ENCODE assay signal across 9 cellular contexts in genomic region chrX:1521459-1521956, GRCh38. TPM values are rescaled to one million over a fixed set of nuclear protein-coding genes. Genes with fewer than 3 reads are reported as not detected.
DNase-seq lines count a peak whose midpoint lies in the region; ATAC-seq, FAIRE-seq and TF ChIP-seq lines count a peak whose summit lies in the region.
"Had no signal": no experiment of that assay in that cellular context is flagged by ENCODE, and none has a peak within 500 bp of the region (broad histone marks: within the 10 kb centered on the region; RNA-seq: fewer than 3 reads in every experiment).

No MANE protein-coding gene starts in this region.

- H3K4me1 Mint-ChIP-seq in T-cell = peaks cover 51 to 56% (median 54%) of the 10 kb centered on the region in 3 donors

- no peak overlapping the region for H3K9ac ChIP-seq in kidney (ENCODE audit: low read length in 2 of 2)

- peak overlapping the region; percentile 91 to 92 for H3K27ac Mint-ChIP-seq in T-cell

- DNase-seq in activated gamma-delta T cell treated with Interleukin-2 at 50 U/mL for 16 hours = peak; percentile 53
- DNase-seq in activated gamma-delta T cell (lab: John Stamatoyannopoulos, UW) = no peak
- peak in 33 of 34 experiments; percentile 29 to 85 (median 70) for DNase-seq in T-cell
- DNase-seq in effector CD4-positive, alpha-beta T cell = peak; percentile 51
- DNase-seq in NCI-H748 treated with DMSO at 0.1 percent for 48 hours (lab: John Stamatoyannopoulos, UW) = no peak
- no peak for DNase-seq in kidney
- DNase-seq in HAP-1 (ENCODE audit: low spot score in 2 of 2) = no peak

- H3K9me3 Mint-ChIP-seq in T-cell = peaks cover 0 to 9% (median 0%) of the 10 kb centered on the region in 3 donors

- H3K4me3 ChIP-seq in kidney (ENCODE audit: low read length in 2 of 2) (no peak overlapping the region), HAP-1 (no peak overlapping the region)
- H3K4me3 ChIP-seq: upper lobe of left lung had no signal

- no peak for TF ChIP-seq CTCF in kidney (IDR thresholded peaks at IDR 0.05; ENCODE audit: borderline replicate concordance, extremely low read depth, insufficient read depth)

- peaks cover 40% of the 10 kb centered on the region for H3K36me3 Mint-ChIP-seq in T-cell

- POLR2A ChIA-PET in T-cell (lab: Charles Lee) = no interaction called here

- CTCF ChIA-PET in T-cell (lab: Charles Lee) = no interaction called here

- in situ Hi-C loops in HAP-1 (cut with MboI; ENCODE audit: low sequenced_read_pairs) = no loop called here

- 0 out of 2 replicates have a peak, but pooled peaks cover 3% of the 10 kb centered on the region for H3K27me3 ChIP-seq in HAP-1 (ENCODE audit: low read depth)
- H3K27me3 ChIP-seq: upper lobe of left lung had no signal

- H3K36me3 ChIP-seq in kidney (ENCODE audit: control insufficient read depth in 1 of 2, insufficient read depth in 2 of 2, low read length in 2 of 2) (no peaks in the 10 kb centered on the region), HAP-1 (replicated peaks) (no peaks in the 10 kb centered on the region)
- H3K36me3 ChIP-seq: upper lobe of left lung had no signal

- no peaks in the 10 kb centered on the region for H3K4me1 ChIP-seq in kidney (ENCODE audit: control insufficient read depth in 1 of 2, insufficient read depth in 1 of 2, low read depth in 1 of 2, low read length in 2 of 2)
- H3K4me1 ChIP-seq in HAP-1 = no peaks in the 10 kb centered on the region
- H3K4me1 ChIP-seq: upper lobe of left lung had no signal

- H3K4me3 Mint-ChIP-seq in T-cell = peak overlapping the region; percentile 69 to 79 (median 74)

- H3K9me3 ChIP-seq in kidney (ENCODE audit: control insufficient read depth in 1 of 2, low read length in 2 of 2) = no peaks in the 10 kb centered on the region
- H3K9me3 ChIP-seq in HAP-1 = no peaks in the 10 kb centered on the region

- H3K27ac ChIP-seq in kidney (ENCODE audit: low read depth in 2 of 2, low read length in 2 of 2) = no peak overlapping the region

- ATAC-seq in HG03060 (IDR thresholded peaks at IDR 0.05; ENCODE audit: low read depth, unreplicated experiment) (peak; percentile 82), T-cell (replicated peaks in 1 of 4) (peak; percentile 75 to 91 (median 88))

- no peaks in the 10 kb centered on the region for H3K27me3 Mint-ChIP-seq in T-cell

- no peak for FAIRE-seq in kidney (lab: Jason Lieb, UNC)

- intact Hi-C loops in kidney (cut with DNase I) = no loop called here

RNA-seq across cellular contexts. Expression of gene P2RY8, which starts 15.5 kb away (rescaled TPM):
- total RNA-seq in T-cell (100 to 1,000 TPM; 114 to 219 (median 182) TPM), kidney (6.6 TPM)
- 1.4 TPM for polyA plus RNA-seq in kidney (ENCODE audit: insufficient read depth, low read depth, low replicate concordance)

Comparison
In these comparisons a context has a peak if more than half of its experiments do, and no peak if none do; other contexts are left out.
1. DNase-seq: peak in activated gamma-delta T cell treated with Interleukin-2 at 50 U/mL for 16 hours (single experiment), T-cell (33 of 34) and effector CD4-positive, alpha-beta T cell (single experiment); none in activated gamma-delta T cell (single experiment), NCI-H748 treated with DMSO at 0.1 percent for 48 hours (single experiment), kidney (single experiment) and HAP-1 (0 of 2).
2. RNA of gene P2RY8, which starts 15.5 kb away (total RNA-seq): 114 to 219 TPM in T-cell; 6.6 TPM in kidney (single experiment); every median in the first group is over 10 times any median in the second.